Comparison of ENCODE assay signal across 22 cellular contexts in the genomic region with DNA sequence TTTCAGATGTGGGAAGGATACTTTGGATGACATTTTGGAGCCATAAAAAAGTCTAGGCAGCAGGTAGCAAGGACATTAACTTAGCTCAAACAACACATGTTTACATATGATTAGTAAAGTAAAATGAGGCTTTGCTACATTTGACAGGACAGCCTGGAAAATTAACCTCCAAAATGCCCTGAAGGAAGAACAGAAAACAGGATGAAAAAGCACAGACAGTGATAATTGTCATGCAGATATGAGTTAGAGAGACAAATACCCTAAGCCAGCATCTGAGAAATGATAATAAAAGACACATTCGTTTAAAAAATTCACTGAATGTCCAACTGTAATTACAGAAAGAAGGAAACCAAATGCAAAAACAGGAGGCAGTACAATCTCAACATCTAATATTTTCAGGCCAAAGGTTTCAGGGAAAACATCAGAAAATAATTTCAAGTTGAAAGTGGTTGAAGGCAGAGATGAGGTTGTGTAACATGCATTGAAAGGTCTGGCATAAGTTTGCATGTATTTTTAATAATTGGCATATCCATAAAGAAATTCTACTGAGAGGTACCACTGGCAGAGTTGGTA.
"Had no signal": no experiment of that assay in that cellular context is flagged by ENCODE, and none has a peak within 500 bp of the region (broad histone marks: within the 10 kb centered on the region; RNA-seq: fewer than 3 reads in every experiment).

No MANE protein-coding gene starts in this region.

- H3K36me3 ChIP-seq: gastrocnemius medialis, left lung, lower lobe of right lung, spleen, thoracic aorta, tibial nerve, upper lobe of left lung had no signal

- H3K27ac ChIP-seq: gastrocnemius medialis, left lung, lower lobe of right lung, psoas muscle, skin epidermis, spleen, thoracic aorta, tibial nerve, upper lobe of left lung had no signal

- H3K4me1 ChIP-seq: gastrocnemius medialis, left lung, lower lobe of right lung, psoas muscle, spleen, tibial nerve had no signal

- H3K4me3 ChIP-seq: gastrocnemius medialis, left lung, lower lobe of right lung, psoas muscle, skin epidermis, spleen, thoracic aorta, tibial nerve, upper lobe of left lung had no signal

- ATAC-seq: esophagus mucosa; gastrocnemius medialis; left cardiac atrium; left lung; lower lobe of right lung; natural killer cell treated with Interleukin-12 subunit alpha and Interleukin-12 subunit beta and Interleukin-15 and Interleukin-18, amount 100 ng/mL, for 72 hours; psoas muscle; right cardiac atrium; stimulated activated memory B cell treated with anti-CD40 and anti-IgM and Interleukin-4, amounts not matched to agents 10 μg/mL and 1 μg/mL and 100 μg/mL, for 72 hours; stimulated activated naive CD8-positive, alpha-beta T cell treated with anti-CD3 and anti-CD28 coated beads, Interleukin-15, Interleukin-2, amounts not matched to agents 100 U/mL and 50 U/mL, for 24 hours had no signal

- DNase-seq: effector CD8-positive, alpha-beta T cell; endodermal cell; foreskin fibroblast; gastrocnemius medialis; head of caudate nucleus; left cardiac atrium; left lung; lower lobe of right lung; naive B cell; psoas muscle; right cardiac atrium; spleen; stimulated activated CD4-positive, alpha-beta T cell treated with anti-CD3 and anti-CD28 coated beads, Interleukin-4, amount 100 ng/mL, for 4 hours; stimulated activated naive CD8-positive, alpha-beta T cell treated with anti-CD3 and anti-CD28 coated beads, Interleukin-15, Interleukin-2, amounts not matched to agents 100 U/mL and 50 U/mL, for 24 hours; substantia nigra; upper lobe of left lung had no signal

- H3K27me3 ChIP-seq: gastrocnemius medialis, left lung, spleen, tibial nerve, upper lobe of left lung had no signal

- H3K9me3 ChIP-seq: gastrocnemius medialis, thoracic aorta had no signal
